Comparison of ENCODE assay signal across 8 cellular contexts in the genomic region with DNA sequence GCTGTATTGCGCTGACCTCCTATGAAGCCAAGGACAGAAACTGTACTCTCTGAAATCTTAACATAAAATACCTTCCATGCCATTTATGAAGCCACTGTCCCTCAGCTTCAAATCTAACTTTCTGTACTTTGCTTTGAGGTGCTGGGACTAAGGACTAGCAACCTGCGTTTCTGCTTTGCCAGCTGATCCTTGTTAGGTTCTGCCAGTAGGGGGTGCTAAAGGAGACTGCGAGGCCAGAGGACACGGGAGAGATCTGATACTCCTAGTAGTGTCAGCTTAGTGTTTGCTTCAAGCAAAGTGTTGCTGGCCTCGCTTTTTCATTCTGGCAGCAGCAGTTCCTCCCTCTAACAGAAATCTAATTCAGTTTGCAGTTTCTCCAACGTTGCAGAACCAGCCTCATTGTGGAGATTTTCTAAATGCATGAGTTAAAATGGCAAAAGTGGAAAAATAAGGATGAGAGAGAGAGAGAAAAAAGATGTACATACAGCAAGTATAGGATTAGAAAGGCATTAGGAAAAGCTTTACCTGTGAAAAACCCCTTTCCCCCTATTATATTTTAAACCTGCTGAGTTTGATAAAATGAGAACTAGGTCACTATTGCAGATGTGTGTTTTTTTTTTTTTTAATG.
DNase-seq lines count a peak whose midpoint lies in the region; ATAC-seq and TF ChIP-seq lines count a peak whose summit lies in the region.

No MANE protein-coding gene starts in this region.

- H3K4me3 ChIP-seq in cardiac muscle cell: no peak overlapping the region

- H3K4me3 Mint-ChIP-seq in activated T-helper 17 cell treated with anti-CD3 and anti-CD28 coated beads, Interleukin-2, amount 50 U/mL, for 72 hours: no peak overlapping the region

- no peak overlapping the region for H3K27ac ChIP-seq in cardiac muscle cell

- H3K4me1 Mint-ChIP-seq in activated T-helper 17 cell treated with anti-CD3 and anti-CD28 coated beads, Interleukin-2, amount 50 U/mL, for 72 hours: no peaks in the 10 kb centered on the region

- H3K27ac Mint-ChIP-seq in activated T-helper 17 cell treated with anti-CD3 and anti-CD28 coated beads, Interleukin-2, amount 50 U/mL, for 72 hours: no peak overlapping the region

- H3K9me3 Mint-ChIP-seq in activated T-helper 17 cell treated with anti-CD3 and anti-CD28 coated beads, Interleukin-2, amount 50 U/mL, for 72 hours: peaks cover 8% of the 10 kb centered on the region

- no peaks in the 10 kb centered on the region for H3K4me1 ChIP-seq in cardiac muscle cell (ENCODE audit: low read depth)

- in situ Hi-C loops in KBM-7 (cut with MboI; ENCODE audit: low pct_unique_long_range_greater_than_20kb, low sequenced_read_pairs): no loop called here

- peak; percentile 9 to 76 for DNase-seq in cardiac muscle cell (ENCODE audit: low read depth in 1 of 2, low spot score in 1 of 2)
- DNase-seq in cardiac septum (ENCODE audit: low spot score): no peak
- peak; percentile 23 for DNase-seq in KBM-7
- DNase-seq in SW480 (ENCODE audit: low spot score): peak; percentile 25
- peak; percentile 88 for DNase-seq in islet precursor cell
- no peak for DNase-seq in OCI-M2 (lab: John Stamatoyannopoulos, UW; ENCODE audit: unreplicated experiment)

- peaks cover 3% of the 10 kb centered on the region for H3K27me3 ChIP-seq in cardiac muscle cell

- H3K27me3 Mint-ChIP-seq in activated T-helper 17 cell treated with anti-CD3 and anti-CD28 coated beads, Interleukin-2, amount 50 U/mL, for 72 hours: peaks cover 19% of the 10 kb centered on the region

- intact Hi-C loops in cardiac septum (cut with DNase I): no loop called here

- ATAC-seq in GM19351 (IDR thresholded peaks at IDR 0.05; ENCODE audit: unreplicated experiment): no peak
- ATAC-seq in activated T-helper 17 cell treated with anti-CD3 and anti-CD28 coated beads, Interleukin-2, amount 50 U/mL, for 72 hours (replicated peaks): no peak

- no peaks in the 10 kb centered on the region for H3K36me3 Mint-ChIP-seq in activated T-helper 17 cell treated with anti-CD3 and anti-CD28 coated beads, Interleukin-2, amount 50 U/mL, for 72 hours (ENCODE audit: low read depth)

- TF ChIP-seq CTCF in cardiac muscle cell (IDR thresholded peaks at IDR 0.05; ENCODE audit: low read depth, low read length): peak; percentile 34

- H3K9me3 ChIP-seq in cardiac muscle cell (ENCODE audit: low read depth): no peaks in the 10 kb centered on the region

- H3K36me3 ChIP-seq in cardiac muscle cell: no peaks in the 10 kb centered on the region

Comparison
In these comparisons a context has a peak if more than half of its experiments do, and no peak if none do; other contexts are left out.
1. DNase-seq: peak in cardiac muscle cell (2 of 2), KBM-7 (single experiment), SW480 (single experiment) and islet precursor cell (single experiment); none in cardiac septum (single experiment) and OCI-M2 (single experiment).